In the genomic region with DNA sequence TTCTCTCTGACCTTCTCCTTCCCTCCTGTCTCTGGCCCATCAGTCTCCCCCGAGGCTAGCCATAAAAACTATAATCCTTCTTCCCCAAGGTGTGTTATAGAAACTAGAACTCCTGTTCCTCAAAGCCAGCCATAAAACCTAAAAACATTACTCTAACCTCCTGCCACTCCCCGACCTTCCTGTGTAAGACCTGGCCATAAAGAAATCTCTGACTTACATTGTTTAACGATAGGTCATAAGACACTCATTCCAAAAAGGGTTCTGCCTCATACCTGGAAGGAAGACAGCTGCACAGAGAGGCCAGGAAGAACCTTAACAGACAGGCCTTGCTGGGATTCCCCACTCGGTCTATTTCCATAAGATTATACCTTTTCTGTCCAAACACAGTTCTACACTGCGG, we compare ENCODE assay signal across 20 cellular contexts.
"Had no signal": no experiment of that assay in that cellular context is flagged by ENCODE, and none has a peak within 500 bp of the region (broad histone marks: within the 10 kb centered on the region; RNA-seq: fewer than 3 reads in every experiment).

No MANE protein-coding gene starts in this region.

- H3K4me2 ChIP-seq: neural progenitor cell had no signal

- H3K27me3 ChIP-seq: cardiac muscle cell, esophagus squamous epithelium, gastroesophageal sphincter, neural progenitor cell had no signal

- H3K9me3 ChIP-seq: esophagus squamous epithelium, gastroesophageal sphincter, lower lobe of right lung had no signal

- H3K27ac Mint-ChIP-seq: activated B cell treated with CpG ODN at 0.5 μM for 24 hours; activated CD8-positive, alpha-beta memory T cell treated with anti-CD3 and anti-CD28 coated beads, Interleukin-2, amount 10 ng/mL, durations not matched to agents 7 days and 5 days; activated CD8-positive, alpha-beta T cell treated with anti-CD3 and anti-CD28 coated beads for 36 hours; activated naive CD4-positive, alpha-beta T cell treated with anti-CD3 and anti-CD28 coated beads, Interleukin-2, amount 10 ng/mL, durations not matched to agents 7 days and 5 days; naive thymus-derived CD8-positive, alpha-beta T cell; neural progenitor cell; T-helper 17 cell had no signal

- ATAC-seq: activated CD8-positive, alpha-beta memory T cell treated with anti-CD3 and anti-CD28 coated beads, Interleukin-2, amount 10 ng/mL, durations not matched to agents 7 days and 5 days; activated CD8-positive, alpha-beta T cell treated with anti-CD3 and anti-CD28 coated beads for 36 hours; gastroesophageal sphincter; lower lobe of right lung; naive thymus-derived CD8-positive, alpha-beta T cell; T-helper 17 cell had no signal

- H3K4me3 ChIP-seq: cardiac muscle cell, esophagus squamous epithelium, gastroesophageal sphincter, lower lobe of right lung, neural progenitor cell had no signal

- H3K4me1 Mint-ChIP-seq: activated CD8-positive, alpha-beta memory T cell treated with anti-CD3 and anti-CD28 coated beads, Interleukin-2, amount 10 ng/mL, durations not matched to agents 7 days and 5 days; activated naive CD4-positive, alpha-beta T cell treated with anti-CD3 and anti-CD28 coated beads, Interleukin-2, amount 10 ng/mL, durations not matched to agents 7 days and 5 days; T-helper 17 cell had no signal

- H3K9me3 Mint-ChIP-seq: activated B cell treated with CpG ODN at 0.5 μM for 24 hours; activated CD8-positive, alpha-beta T cell treated with anti-CD3 and anti-CD28 coated beads for 36 hours; activated naive CD4-positive, alpha-beta T cell treated with anti-CD3 and anti-CD28 coated beads, Interleukin-2, amount 10 ng/mL, durations not matched to agents 7 days and 5 days; dendritic cell treated with granulocyte-macrophage colony-stimulating factor and Interleukin-4, amounts not matched to agents 40 ng/mL and 50 ng/mL, for 4 days; naive thymus-derived CD8-positive, alpha-beta T cell; neural progenitor cell had no signal

- H3K27me3 Mint-ChIP-seq: activated B cell treated with CpG ODN at 0.5 μM for 24 hours; activated CD8-positive, alpha-beta memory T cell treated with anti-CD3 and anti-CD28 coated beads, Interleukin-2, amount 10 ng/mL, durations not matched to agents 7 days and 5 days; activated CD8-positive, alpha-beta T cell treated with anti-CD3 and anti-CD28 coated beads for 36 hours; activated naive CD4-positive, alpha-beta T cell treated with anti-CD3 and anti-CD28 coated beads, Interleukin-2, amount 10 ng/mL, durations not matched to agents 7 days and 5 days; dendritic cell treated with granulocyte-macrophage colony-stimulating factor and Interleukin-4, amounts not matched to agents 40 ng/mL and 50 ng/mL, for 4 days; naive thymus-derived CD8-positive, alpha-beta T cell had no signal

- H3K9ac ChIP-seq: neural progenitor cell had no signal

- H3K27ac ChIP-seq: cardiac muscle cell, esophagus squamous epithelium, gastroesophageal sphincter, lower lobe of right lung, neural progenitor cell had no signal

- DNase-seq: activated B cell treated with CpG ODN at 0.5 μM for 24 hours; activated CD4-positive, alpha-beta T cell treated with anti-CD3 and anti-CD28 coated beads for 48 hours; activated CD8-positive, alpha-beta memory T cell treated with anti-CD3 and anti-CD28 coated beads, Interleukin-2, amount 10 ng/mL, durations not matched to agents 7 days and 5 days; activated CD8-positive, alpha-beta T cell treated with anti-CD3 and anti-CD28 coated beads for 36 hours; activated effector memory CD4-positive, alpha-beta T cell treated with anti-CD3 and anti-CD28 coated beads, Interleukin-2, amount 50 U/mL, for 16 hours; activated naive CD4-positive, alpha-beta T cell treated with anti-CD3 and anti-CD28 coated beads, Interleukin-2, amount 10 ng/mL, durations not matched to agents 7 days and 5 days; activated T-cell treated with anti-CD3 and anti-CD28 coated beads for 4 hours; amygdala; effector CD4-positive, alpha-beta T cell; esophagus squamous epithelium; head of caudate nucleus; lower lobe of right lung; naive thymus-derived CD8-positive, alpha-beta T cell; stimulated activated CD4-positive, alpha-beta T cell treated with anti-CD3 and anti-CD28 coated beads, Interleukin-4, amount 100 ng/mL, for 1 hour; stimulated activated naive CD4-positive, alpha-beta T cell treated with Interleukin-2 at 50 U/mL for 16 hours; T-helper 17 cell had no signal

- H3K36me3 ChIP-seq: cardiac muscle cell, esophagus squamous epithelium, gastroesophageal sphincter, lower lobe of right lung, neural progenitor cell had no signal

- H2AFZ ChIP-seq: neural progenitor cell had no signal

- H3K4me1 ChIP-seq: neural progenitor cell had no signal

- H3K4me3 Mint-ChIP-seq: activated B cell treated with CpG ODN at 0.5 μM for 24 hours; activated CD8-positive, alpha-beta memory T cell treated with anti-CD3 and anti-CD28 coated beads, Interleukin-2, amount 10 ng/mL, durations not matched to agents 7 days and 5 days; activated CD8-positive, alpha-beta T cell treated with anti-CD3 and anti-CD28 coated beads for 36 hours; activated naive CD4-positive, alpha-beta T cell treated with anti-CD3 and anti-CD28 coated beads, Interleukin-2, amount 10 ng/mL, durations not matched to agents 7 days and 5 days; dendritic cell treated with granulocyte-macrophage colony-stimulating factor and Interleukin-4, amounts not matched to agents 40 ng/mL and 50 ng/mL, for 4 days; naive thymus-derived CD8-positive, alpha-beta T cell; neural progenitor cell; T-helper 17 cell had no signal
